In genomic region chr18:63368611-63369010, GRCh38 we compare ENCODE assay signal across 1 cellular context.
TF ChIP-seq lines count a peak whose summit lies in the region.

No MANE protein-coding gene starts in this region.

TF ChIP-seq in K562, 482 proteins besides CTCF, POLR2A, EP300 and RAD21:
- no peak for TF ChIP-seq BRF1 (IDR thresholded peaks at IDR 0.05; ENCODE audit: borderline replicate concordance, extremely low read depth, insufficient read length)
- TF ChIP-seq TFE3 (CRISPR knock-in tag; IDR thresholded peaks at IDR 0.05) = no peak
- no peak for TF ChIP-seq ZBTB12 (CRISPR knock-in tag; IDR thresholded peaks at IDR 0.05)
- TF ChIP-seq NR2C1 (IDR thresholded peaks at IDR 0.05) = no peak
- no peak for TF ChIP-seq NR2C1 (tag; IDR thresholded peaks at IDR 0.05)
- no peak for TF ChIP-seq ZC3H4 (CRISPR knock-in tag; IDR thresholded peaks at IDR 0.05; ENCODE audit: borderline replicate concordance)
- TF ChIP-seq ZNF224 (CRISPR knock-in tag; IDR thresholded peaks at IDR 0.05) = no peak
- no peak for TF ChIP-seq MAFK (IDR thresholded peaks at IDR 0.05; ENCODE audit: low read length)
- no peak for TF ChIP-seq KAT2B (IDR thresholded peaks at IDR 0.05; ENCODE audit: low read depth, low read length)
- no peak for TF ChIP-seq FOSL1 (tag; conservative IDR thresholded peaks at IDR 0.05)
- TF ChIP-seq, protein P1, sequence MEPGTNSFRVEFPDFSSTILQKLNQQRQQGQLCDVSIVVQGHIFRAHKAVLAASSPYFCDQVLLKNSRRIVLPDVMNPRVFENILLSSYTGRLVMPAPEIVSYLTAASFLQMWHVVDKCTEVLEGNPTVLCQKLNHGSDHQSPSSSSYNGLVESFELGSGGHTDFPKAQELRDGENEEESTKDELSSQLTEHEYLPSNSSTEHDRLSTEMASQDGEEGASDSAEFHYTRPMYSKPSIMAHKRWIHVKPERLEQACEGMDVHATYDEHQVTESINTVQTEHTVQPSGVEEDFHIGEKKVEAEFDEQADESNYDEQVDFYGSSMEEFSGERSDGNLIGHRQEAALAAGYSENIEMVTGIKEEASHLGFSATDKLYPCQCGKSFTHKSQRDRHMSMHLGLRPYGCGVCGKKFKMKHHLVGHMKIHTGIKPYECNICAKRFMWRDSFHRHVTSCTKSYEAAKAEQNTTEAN (CRISPR knock-in tag; IDR thresholded peaks at IDR 0.05) = no peak
- no peak for TF ChIP-seq POLR2G (IDR thresholded peaks at IDR 0.05; ENCODE audit: low read depth, low read length)
